Comparison of ENCODE assay signal across 18 cellular contexts in genomic region chr4:13793020-13793710, GRCh38.
A peak's percentile ranks its signal among the peaks of the same experiment; 100 is the strongest.
DNase-seq lines count a peak whose midpoint lies in the region; ATAC-seq, FAIRE-seq and TF ChIP-seq lines count a peak whose summit lies in the region.
"Had no signal": no experiment of that assay in that cellular context is flagged by ENCODE, and none has a peak within 500 bp of the region (broad histone marks: within the 10 kb centered on the region; RNA-seq: fewer than 3 reads in every experiment).

No MANE protein-coding gene starts in this region.

- H2BK120ac ChIP-seq in H1 (replicated peaks; ENCODE audit: low read depth, low read length): no peak overlapping the region

- no peak overlapping the region for H3K4ac ChIP-seq in H1 (replicated peaks; ENCODE audit: insufficient read length, low read depth, low read length)

- no peaks in the 10 kb centered on the region for H3K79me1 ChIP-seq in H1 (ENCODE audit: low read depth, low read length)

- intact Hi-C loops in breast epithelium (cut with DNase I; ENCODE audit: low total_unique reads) (no loop called here), sigmoid colon (cut with DNase I) (no loop called here)

- no peak overlapping the region for H3K23ac ChIP-seq in H1 (ENCODE audit: insufficient read length)

- 81% methylated on average over 5 of the region's 5 CpGs; no CpG with 5 or more reads in 1 of the 2 experiments for WGBS in H1 (ENCODE audit: extremely low coverage in 1 of 2, insufficient coverage in 1 of 2, insufficient read length in 1 of 2, insufficient replicate concordance in 2 of 2, low coverage in 1 of 2, low lambda C conversion rate in 2 of 2, missing lambda C conversion rate in 1 of 2), 2 experiments
- 26 to 60% methylated on average over 5 of the region's 5 CpGs for WGBS in sigmoid colon, 2 donors

- no peak overlapping the region for H4K91ac ChIP-seq in H1 (replicated peaks; ENCODE audit: insufficient read length, low read length)

- H3K9me3 ChIP-seq in H1 (ENCODE audit: insufficient read depth in 2 of 2, low read depth in 1 of 2, low read length in 1 of 2) (peaks cover 3 to 4% of the 10 kb centered on the region in 2 experiments; a peak in 3 of 4 replicates), osteoblast (ENCODE audit: low read depth, low read length) (no peaks in the 10 kb centered on the region), breast epithelium (no peaks in the 10 kb centered on the region), sigmoid colon (no peaks in the 10 kb centered on the region)
- H3K9me3 ChIP-seq: HAP-1 had no signal

- H2AFZ ChIP-seq in H1 (ENCODE audit: low read length) (peak overlapping the region; percentile 54; the same call in 1 of the 2 replicates), osteoblast (ENCODE audit: low read length) (peak overlapping the region; percentile 61)

- no peaks in the 10 kb centered on the region for H3K27me3 ChIP-seq in H1 (replicated peaks in 1 of 4; ENCODE audit: control insufficient read depth in 3 of 4, extremely low read depth in 1 of 4, insufficient read depth in 3 of 4, low read length in 3 of 4)
- no peaks in the 10 kb centered on the region for H3K27me3 ChIP-seq in osteoblast (ENCODE audit: insufficient read depth, low read length)
- H3K27me3 ChIP-seq in breast epithelium: no peaks in the 10 kb centered on the region
- no peaks in the 10 kb centered on the region for H3K27me3 ChIP-seq in sigmoid colon

- H3K4me3 ChIP-seq in H1 (ENCODE audit: extremely low read depth in 1 of 4, insufficient read depth in 2 of 4, low read depth in 3 of 4, low read length in 4 of 4) (no peak overlapping the region), osteoblast (ENCODE audit: insufficient read depth, low read length) (no peak overlapping the region), breast epithelium (no peak overlapping the region), sigmoid colon (no peak overlapping the region)
- H3K4me3 ChIP-seq: HAP-1 had no signal

- no peak overlapping the region for H4K5ac ChIP-seq in H1 (ENCODE audit: insufficient read length, low read depth, low read length)

- no peaks in the 10 kb centered on the region for H3K79me2 ChIP-seq in H1 (ENCODE audit: control insufficient read depth in 1 of 2, insufficient read depth in 2 of 2, low read length in 2 of 2)
- no peaks in the 10 kb centered on the region for H3K79me2 ChIP-seq in osteoblast (ENCODE audit: insufficient read depth, low read length)

- POLR2A ChIA-PET in H1 (lab: Charles Lee; ENCODE audit: partially characterized antibody): no interaction called here

- no peak for TF ChIP-seq RAD21 in H1 (IDR thresholded peaks at IDR 0.05 in 1 of 2, conservative IDR thresholded peaks at IDR 0.05 in 1 of 2; ENCODE audit: low read depth in 2 of 2, low read length in 2 of 2)

- TF ChIP-seq POLR2A in H1 (IDR thresholded peaks at IDR 0.05; ENCODE audit: control extremely low read depth in 1 of 2, low read depth in 2 of 2, low read length in 2 of 2): no peak
- no peak for TF ChIP-seq POLR2A in breast epithelium (IDR thresholded peaks at IDR 0.05)
- TF ChIP-seq POLR2A in sigmoid colon (IDR thresholded peaks at IDR 0.05): no peak

- TF ChIP-seq CTCF in H1 (IDR thresholded peaks at IDR 0.05; ENCODE audit: control extremely low read depth in 1 of 3, insufficient read depth in 1 of 3, low read depth in 1 of 3, low read length in 3 of 3) (no peak), osteoblast (IDR thresholded peaks at IDR 0.05; ENCODE audit: extremely low read depth, low read depth, low read length) (no peak), breast epithelium (IDR thresholded peaks at IDR 0.05) (no peak), sigmoid colon (IDR thresholded peaks at IDR 0.05) (no peak)

- no peak overlapping the region for H2BK5ac ChIP-seq in H1 (ENCODE audit: low read depth, low read length)

- no peak overlapping the region for H3K18ac ChIP-seq in H1 (ENCODE audit: extremely low read depth, low read length)

- H3K56ac ChIP-seq in H1 (replicated peaks; ENCODE audit: insufficient read length, low read depth, low read length): no peak overlapping the region

- CTCF ChIA-PET in H1 (lab: Charles Lee; ENCODE audit: partially characterized antibody): no interaction called here

- no peak overlapping the region for H4K8ac ChIP-seq in H1 (ENCODE audit: extremely low read depth, insufficient read depth, low read length)

- DNase-seq in KG1 (lab: John Stamatoyannopoulos, UW) (peak; percentile 15), NOMO-1 treated with DMSO at 0.1 percent for 48 hours (lab: John Stamatoyannopoulos, UW; ENCODE audit: unreplicated experiment) (peak; percentile 10), H1 (ENCODE audit: low read depth in 1 of 2, low spot score in 2 of 2) (no peak), osteoblast (ENCODE audit: insufficient read length, low spot score, missing footprints) (no peak), breast epithelium (ENCODE audit: low spot score in 2 of 2) (no peak), sigmoid colon (no peak)
- DNase-seq: DND-41, IMR-90, NCI-H1105 treated with DMSO at 0.1 percent for 48 hours, NCI-H187, NCI-H2107, NCI-H2227 treated with DMSO at 0.1 percent for 48 hours, NCI-H510A treated with DMSO at 0.1 percent for 48 hours, NCI-H774, SW 1271 had no signal

- no peak overlapping the region for H2BK15ac ChIP-seq in H1 (ENCODE audit: low read length)

- H3K14ac ChIP-seq in H1 (ENCODE audit: insufficient read length): no peak overlapping the region

- H4K20me1 ChIP-seq in H1 (replicated peaks in 1 of 2; ENCODE audit: control insufficient read depth in 1 of 2, insufficient read depth in 2 of 2, low read length in 2 of 2) (no peaks in the 10 kb centered on the region), osteoblast (ENCODE audit: insufficient read depth, low read length) (no peaks in the 10 kb centered on the region)

- FAIRE-seq in H1 (lab: Jason Lieb, UNC): no peak
- FAIRE-seq: HTR-8/SVneo had no signal

- H2BK12ac ChIP-seq in H1 (ENCODE audit: low read depth, low read length): no peak overlapping the region

- no peaks in the 10 kb centered on the region; the same call in 1 of the 2 replicates for H3K23me2 ChIP-seq in H1 (ENCODE audit: low read depth, low read length)

- TF ChIP-seq EP300 in H1 (IDR thresholded peaks at IDR 0.05; ENCODE audit: borderline replicate concordance in 1 of 2, low read depth in 2 of 2, low read length in 2 of 2): no peak
- TF ChIP-seq EP300 in sigmoid colon (IDR thresholded peaks at IDR 0.05): no peak

- H3K27ac ChIP-seq in H1 (ENCODE audit: low read depth, low read length): no peak overlapping the region
- H3K27ac ChIP-seq in osteoblast (ENCODE audit: low read depth, low read length): no peak overlapping the region
- no peak overlapping the region for H3K27ac ChIP-seq in breast epithelium
- no peak overlapping the region for H3K27ac ChIP-seq in sigmoid colon

- no peaks in the 10 kb centered on the region for H3K36me3 ChIP-seq in H1 (ENCODE audit: control insufficient read depth in 2 of 4, insufficient read depth in 4 of 4, low read length in 3 of 4)
- H3K36me3 ChIP-seq in osteoblast (ENCODE audit: insufficient read depth, low read length): no peaks in the 10 kb centered on the region
- no peaks in the 10 kb centered on the region for H3K36me3 ChIP-seq in breast epithelium
- no peaks in the 10 kb centered on the region for H3K36me3 ChIP-seq in sigmoid colon
- H3K36me3 ChIP-seq: HAP-1 had no signal

- no peak overlapping the region for H2AK5ac ChIP-seq in H1 (ENCODE audit: low read depth, low read length)

- ATAC-seq in GM21526 (IDR thresholded peaks at IDR 0.05; ENCODE audit: low FRiP score, unreplicated experiment): no peak

- no peak overlapping the region for H3K4me2 ChIP-seq in H1 (ENCODE audit: insufficient read depth in 1 of 2, low read depth in 2 of 2, low read length in 2 of 2)
- H3K4me2 ChIP-seq in osteoblast (ENCODE audit: insufficient read depth, low read length): peak overlapping the region; percentile 3

- no peak overlapping the region for H3K9ac ChIP-seq in H1 (replicated peaks in 1 of 4; ENCODE audit: extremely low read depth in 1 of 4, low read depth in 3 of 4, low read length in 3 of 4)

- H3K4me1 ChIP-seq in H1 (replicated peaks in 1 of 4; ENCODE audit: control insufficient read depth in 3 of 4, insufficient read depth in 4 of 4, low read length in 3 of 4) (0 out of 7 replicates have a peak, but pooled peaks cover 0 to 2% (median 0%) of the 10 kb centered on the region in 4 experiments), osteoblast (ENCODE audit: insufficient read depth, low read length) (peaks cover 3% of the 10 kb centered on the region), breast epithelium (no peaks in the 10 kb centered on the region), sigmoid colon (no peaks in the 10 kb centered on the region)
- H3K4me1 ChIP-seq: HAP-1 had no signal

- H2BK20ac ChIP-seq in H1 (ENCODE audit: low read length): no peak overlapping the region

TF ChIP-seq in H1, 55 proteins besides CTCF, POLR2A, EP300 and RAD21:
- no peak for TF ChIP-seq SRF (IDR thresholded peaks at IDR 0.05; ENCODE audit: low read depth, low read length)

Comparison
In these comparisons a context has a peak if more than half of its experiments do, and no peak if none do; other contexts are left out.
1. DNase-seq: peak in KG1 (single experiment) and NOMO-1 treated with DMSO at 0.1 percent for 48 hours (single experiment); none in H1 (0 of 2), osteoblast (single experiment), breast epithelium (0 of 2) and sigmoid colon (single experiment).